In genomic region chr7:151518781-151519044, GRCh38 we compare ENCODE assay signal across 8 cellular contexts. TPM values are rescaled to one million over a fixed set of nuclear protein-coding genes. Genes with fewer than 3 reads are reported as not detected.
DNase-seq lines count a peak whose midpoint lies in the region; ATAC-seq, FAIRE-seq and TF ChIP-seq lines count a peak whose summit lies in the region.

No MANE protein-coding gene starts in this region.

- H3K36me3 ChIP-seq in keratinocyte (ENCODE audit: control insufficient read depth in 2 of 2, extremely low read depth in 1 of 2, insufficient read depth in 2 of 2, low read length in 2 of 2), result peaks cover 0 to 2% of the 10 kb centered on the region in 2 experiments

- no peak for ATAC-seq in activated naive CD4-positive, alpha-beta T cell treated with anti-CD3 and anti-CD28 coated beads, Interleukin-2, amount 50 U/mL, for 72 hours
- ATAC-seq in GM21786 (IDR thresholded peaks at IDR 0.05; ENCODE audit: unreplicated experiment), result no peak

- no peaks in the 10 kb centered on the region for H3K9me3 ChIP-seq in keratinocyte (ENCODE audit: control insufficient read depth, low read depth, low read length)

- DNase-seq in T-helper 1 cell, result no peak
- DNase-seq in activated naive CD4-positive, alpha-beta T cell treated with anti-CD3 and anti-CD28 coated beads, Interleukin-2, amount 50 U/mL, for 72 hours (ENCODE audit: low spot score in 2 of 2), result no peak
- no peak for DNase-seq in keratinocyte (ENCODE audit: low read depth, low spot score)
- peak in 2 of 49 donors; percentile 15 to 47 for DNase-seq in substantia nigra (lab: John Stamatoyannopoulos, UW)
- DNase-seq in iPS-NIHi7 (ENCODE audit: extremely low spot score), result no peak
- no peak for DNase-seq in DMS114 treated with DMSO at 0.1 percent for 48 hours (lab: John Stamatoyannopoulos, UW; ENCODE audit: unreplicated experiment)

- peak overlapping the region; percentile 97 for H3K9ac ChIP-seq in keratinocyte (ENCODE audit: control insufficient read depth, extremely low read depth, insufficient read depth, low read length)

- no peaks in the 10 kb centered on the region for H3K27me3 ChIP-seq in keratinocyte (ENCODE audit: control insufficient read depth, extremely low read depth, insufficient read depth, low read length)

- no peak for FAIRE-seq in keratinocyte (lab: Jason Lieb, UNC)

- peak overlapping the region; percentile 91 for H3K4me3 Mint-ChIP-seq in T-helper 1 cell treated with Interleukin-12 subunit alpha and Interleukin-12 subunit beta and Interleukin-4 antibody, amounts not matched to agents 30 μg/mL and 1 μg/mL, for 36 hours

- peak overlapping the region; percentile 51 to 93 (median 88) for H3K4me3 ChIP-seq in keratinocyte (ENCODE audit: control insufficient read depth in 2 of 3, extremely low read depth in 1 of 3, insufficient read depth in 2 of 3, low read depth in 1 of 3, low read length in 3 of 3)

- H3K4me1 ChIP-seq in keratinocyte (ENCODE audit: control insufficient read depth, extremely low read depth, insufficient read depth, low read length), result peaks cover 23% of the 10 kb centered on the region

- no peaks in the 10 kb centered on the region for H3K9me3 Mint-ChIP-seq in T-helper 1 cell treated with Interleukin-12 subunit alpha and Interleukin-12 subunit beta and Interleukin-4 antibody, amounts not matched to agents 30 μg/mL and 1 μg/mL, for 36 hours
- no peaks in the 10 kb centered on the region for H3K9me3 Mint-ChIP-seq in activated naive CD4-positive, alpha-beta T cell treated with anti-CD3 and anti-CD28 coated beads, Interleukin-2, amount 50 U/mL, for 72 hours

- peaks cover 1% of the 10 kb centered on the region for H3K36me3 Mint-ChIP-seq in T-helper 1 cell treated with Interleukin-12 subunit alpha and Interleukin-12 subunit beta and Interleukin-4 antibody, amounts not matched to agents 30 μg/mL and 1 μg/mL, for 36 hours (ENCODE audit: low read depth)
- peaks cover 7 to 29% of the 10 kb centered on the region in 2 donors for H3K36me3 Mint-ChIP-seq in activated naive CD4-positive, alpha-beta T cell treated with anti-CD3 and anti-CD28 coated beads, Interleukin-2, amount 50 U/mL, for 72 hours

- peak overlapping the region; percentile 90 for H3K27ac Mint-ChIP-seq in T-helper 1 cell treated with Interleukin-12 subunit alpha and Interleukin-12 subunit beta and Interleukin-4 antibody, amounts not matched to agents 30 μg/mL and 1 μg/mL, for 36 hours
- H3K27ac Mint-ChIP-seq in activated naive CD4-positive, alpha-beta T cell treated with anti-CD3 and anti-CD28 coated beads, Interleukin-2, amount 50 U/mL, for 72 hours, result peak overlapping the region; percentile 97

- H3K9me1 ChIP-seq in keratinocyte (ENCODE audit: control insufficient read depth, extremely low read depth, insufficient read depth, low read length), result no peaks in the 10 kb centered on the region

- H2AFZ ChIP-seq in keratinocyte (ENCODE audit: control insufficient read depth, low read length), result no peak overlapping the region

- peaks cover 40% of the 10 kb centered on the region for H3K4me1 Mint-ChIP-seq in T-helper 1 cell treated with Interleukin-12 subunit alpha and Interleukin-12 subunit beta and Interleukin-4 antibody, amounts not matched to agents 30 μg/mL and 1 μg/mL, for 36 hours (ENCODE audit: low read depth)

- peaks cover 53% of the 10 kb centered on the region for H3K79me2 ChIP-seq in keratinocyte (ENCODE audit: control insufficient read depth, insufficient read depth, low read length)

- H3K27me3 Mint-ChIP-seq in T-helper 1 cell treated with Interleukin-12 subunit alpha and Interleukin-12 subunit beta and Interleukin-4 antibody, amounts not matched to agents 30 μg/mL and 1 μg/mL, for 36 hours (ENCODE audit: low read depth), result peaks cover 9% of the 10 kb centered on the region

- H3K27ac ChIP-seq in keratinocyte (ENCODE audit: control insufficient read depth, insufficient read depth, low read length) (peak overlapping the region; percentile 80), substantia nigra (ENCODE audit: low read depth, low read length, poor library complexity, severe bottlenecking) (peak overlapping the region; percentile 81)

- dilution Hi-C loops in keratinocyte (cut with MboI; ENCODE audit: extremely low pct_ligation_motif_present, low sequenced_read_pairs), result no loop called here

- H3K4me2 ChIP-seq in keratinocyte (ENCODE audit: control insufficient read depth, extremely low read depth, insufficient read depth, low read depth, low read length), result peak overlapping the region; percentile 89

- TF ChIP-seq CTCF in keratinocyte (optimal IDR thresholded peaks at IDR 0.05 in 1 of 3, IDR thresholded peaks at IDR 0.05 in 1 of 3, conservative IDR thresholded peaks at IDR 0.05 in 1 of 3; ENCODE audit: extremely low read depth in 1 of 3, insufficient read depth in 2 of 3, low read length in 3 of 3), result no peak

- peaks cover 14% of the 10 kb centered on the region for H4K20me1 ChIP-seq in keratinocyte (ENCODE audit: control insufficient read depth, extremely low read depth, insufficient read depth, low read length)

RNA-seq across cellular contexts. Expression of gene RHEB, which starts 1.0 kb away (rescaled TPM):
- 10 to 100 TPM; 37.1 to 81.9 TPM for total RNA-seq in activated naive CD4-positive, alpha-beta T cell treated with anti-CD3 and anti-CD28 coated beads, Interleukin-2, amount 50 U/mL, for 72 hours
- 67.2 to 138 TPM (median 69.4 TPM) in 3 replicates for polyA plus RNA-seq in keratinocyte
- 143 TPM for polyA plus RNA-seq in keratinocyte (2011; ENCODE audit: low read depth)
- 73.9 and 121 TPM in 2 replicates for polyA plus RNA-seq in keratinocyte (2011; cell fraction: cytosol; rRNA removed)
- 38.5 and 58.5 TPM in 2 replicates for polyA plus RNA-seq in keratinocyte (2011; cell fraction: nucleus; rRNA removed)
- polyA plus RNA-seq in keratinocyte (2012; ENCODE audit: low replicate concordance), result 75.8 and 112 TPM in 2 replicates
- polyA minus RNA-seq in keratinocyte, result 6.7 to 17.2 TPM (median 12.1 TPM) in 3 replicates
- 42.4 TPM for polyA minus RNA-seq in keratinocyte (2011; cell fraction: cytosol; rRNA and poly(A)+ RNA removed)
- polyA minus RNA-seq in keratinocyte (2011; cell fraction: nucleus; rRNA and poly(A)+ RNA removed), result 9.7 and 18.8 TPM in 2 replicates
